Comparison of ENCODE assay signal across 13 cellular contexts in the genomic region with DNA sequence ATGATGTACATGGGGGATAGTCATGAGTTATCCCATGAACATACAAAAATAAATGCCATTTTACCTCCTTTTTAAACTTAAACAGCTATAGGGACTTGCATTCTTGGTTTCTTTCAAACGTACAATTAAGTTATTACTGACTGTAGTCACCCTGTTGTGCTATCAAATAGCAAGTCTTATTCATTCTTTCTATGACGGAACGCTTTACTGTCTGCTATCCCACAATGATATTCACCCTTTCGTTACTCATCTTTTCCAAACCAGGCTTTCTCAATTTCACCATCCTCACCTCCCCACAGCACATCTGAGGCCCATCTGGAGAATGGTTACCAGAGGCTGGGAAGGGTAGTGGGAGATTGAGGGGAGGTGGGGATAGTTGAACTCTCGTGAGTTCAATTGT.
DNase-seq lines count a peak whose midpoint lies in the region; ATAC-seq and TF ChIP-seq lines count a peak whose summit lies in the region.
"Had no signal": no experiment of that assay in that cellular context is flagged by ENCODE, and none has a peak within 500 bp of the region (broad histone marks: within the 10 kb centered on the region; RNA-seq: fewer than 3 reads in every experiment).

No MANE protein-coding gene starts in this region.

- DNase-seq in AG10803 (ENCODE audit: low read depth) (peak; percentile 76), IMR-90 (peak; percentile 4), fibroblast of the aortic adventitia (ENCODE audit: low read depth) (peak; percentile 30), osteocyte (ENCODE audit: extremely low spot score, unreplicated experiment) (no peak), NCI-H345 treated with DMSO at 0.1 percent for 48 hours (lab: John Stamatoyannopoulos, UW; ENCODE audit: unreplicated experiment) (no peak), hypothalamus (lab: John Stamatoyannopoulos, UW) (no peak), NCI-H2081 treated with DMSO at 0.1 percent for 48 hours (lab: John Stamatoyannopoulos, UW) (no peak), NCI-H2196 treated with DMSO at 0.1 percent for 48 hours (lab: John Stamatoyannopoulos, UW; ENCODE audit: unreplicated experiment) (no peak)
- DNase-seq: activated T-cell treated with anti-CD3 and anti-CD28 coated beads for 4 hours; effector CD8-positive, alpha-beta T cell; stimulated activated CD4-positive, alpha-beta T cell treated with anti-CD3 and anti-CD28 coated beads, Interleukin-4, amount 100 ng/mL, for 1 hour had no signal

- H3K27me3 ChIP-seq in IMR-90 (ENCODE audit: control insufficient read depth, insufficient read depth, low read length), result peaks cover 1% of the 10 kb centered on the region; the same call in 1 of the 2 replicates

- no peak overlapping the region for H2BK20ac ChIP-seq in IMR-90 (ENCODE audit: low read depth, low read length)

- no peak overlapping the region for H3K14ac ChIP-seq in IMR-90 (replicated peaks; ENCODE audit: low read depth, low read length)

- in situ Hi-C loops in IMR-90 (cut with MboI; ENCODE audit: low sequenced_read_pairs), result no loop called here

- H4K8ac ChIP-seq in IMR-90 (ENCODE audit: low read depth in 2 of 2, low read length in 2 of 2), result no peak overlapping the region

- H3K4me3 Mint-ChIP-seq in osteocyte (ENCODE audit: unreplicated experiment), result peak overlapping the region; percentile 20

- H3K23ac ChIP-seq in IMR-90 (ENCODE audit: low read depth, low read length), result no peak overlapping the region

- no peak overlapping the region for H2BK15ac ChIP-seq in IMR-90 (ENCODE audit: low read depth, low read length)

- POLR2A ChIA-PET in IMR-90 (lab: Charles Lee; ENCODE audit: unreplicated experiment), result no interaction called here

- H3K27ac Mint-ChIP-seq in osteocyte (ENCODE audit: unreplicated experiment), result peak overlapping the region; percentile 85

- H3K9me1 ChIP-seq in IMR-90 (ENCODE audit: insufficient read depth, low read length), result no peaks in the 10 kb centered on the region

- ATAC-seq in IMR-90 (ENCODE audit: low read depth), result no peak
- ATAC-seq: SK-N-SH treated with all-trans-retinoic acid at 6 μM for 48 hours had no signal

- TF ChIP-seq CTCF in AG10803 (conservative IDR thresholded peaks at IDR 0.05; ENCODE audit: low read length) (no peak), IMR-90 (conservative IDR thresholded peaks at IDR 0.05; ENCODE audit: low read depth, low read length) (no peak), fibroblast of the aortic adventitia (IDR thresholded peaks at IDR 0.05; ENCODE audit: insufficient read depth, low read length) (no peak), osteocyte (IDR thresholded peaks at IDR 0.05) (no peak)

- dilution Hi-C loops in IMR-90 (cut with HindIII; ENCODE audit: low sequenced_read_pairs, unreplicated experiment), result no loop called here

- no peak overlapping the region for H3K9ac ChIP-seq in IMR-90 (ENCODE audit: low read depth, low read length)

- no peak overlapping the region for H2BK5ac ChIP-seq in IMR-90 (ENCODE audit: low read depth, low read length, poor library complexity, severe bottlenecking)

- H3K18ac ChIP-seq in IMR-90 (ENCODE audit: low read depth, low read length), result no peak overlapping the region

- TF ChIP-seq RAD21 in IMR-90 (IDR thresholded peaks at IDR 0.05; ENCODE audit: low read length), result no peak

- no peak overlapping the region for H3K56ac ChIP-seq in IMR-90 (ENCODE audit: extremely low read depth, insufficient read depth, low read length)

- no peak overlapping the region for H2AK5ac ChIP-seq in IMR-90 (ENCODE audit: low read depth, low read length)

- 73% methylated on average over 3 of the region's 5 CpGs; no CpG with 5 or more reads in 1 of the 2 experiments for WGBS in IMR-90 (ENCODE audit: extremely low coverage in 2 of 2, insufficient read length in 1 of 2), 2 experiments

- no peaks in the 10 kb centered on the region for H3K79me1 ChIP-seq in IMR-90 (ENCODE audit: low read depth in 1 of 2, low read length in 2 of 2)

- H3K9me3 Mint-ChIP-seq in osteocyte (ENCODE audit: unreplicated experiment), result peaks cover 9% of the 10 kb centered on the region

- no peak overlapping the region for H3K27ac ChIP-seq in IMR-90 (ENCODE audit: insufficient read depth, low read length)

- no peaks in the 10 kb centered on the region for H3K36me3 ChIP-seq in IMR-90 (ENCODE audit: control insufficient read depth, insufficient read depth, low read length)

- H3K4me3 ChIP-seq in AG10803 (ENCODE audit: low read length) (peak overlapping the region; percentile 58), IMR-90 (ENCODE audit: insufficient read depth, low read depth, low read length) (no peak overlapping the region), fibroblast of the aortic adventitia (ENCODE audit: low read depth, low read length) (peak overlapping the region; percentile 45)
- H3K4me3 ChIP-seq: lung had no signal

- H4K91ac ChIP-seq in IMR-90 (ENCODE audit: insufficient read depth, low read depth, low read length), result no peak overlapping the region

- no peak overlapping the region for H2BK120ac ChIP-seq in IMR-90 (ENCODE audit: low read depth, low read length)

- no peaks in the 10 kb centered on the region for H3K9me3 ChIP-seq in IMR-90 (ENCODE audit: control insufficient read depth, insufficient read depth, low read length)

- H3K36me3 Mint-ChIP-seq in osteocyte (ENCODE audit: unreplicated experiment), result peaks cover 1% of the 10 kb centered on the region

- intact Hi-C loops in IMR-90 (cut with micrococcal nuclease), result no loop called here

- peaks cover 40% of the 10 kb centered on the region for H3K4me1 Mint-ChIP-seq in osteocyte (ENCODE audit: unreplicated experiment)

- no peak overlapping the region for H3K4ac ChIP-seq in IMR-90 (ENCODE audit: low read depth, low read length)

- peak overlapping the region; percentile 81 for H3K4me2 ChIP-seq in IMR-90 (ENCODE audit: low read depth, low read length)

- no peak for TF ChIP-seq POLR2A in IMR-90 (IDR thresholded peaks at IDR 0.05; ENCODE audit: low read depth, low read length)

- no peak overlapping the region for H4K5ac ChIP-seq in IMR-90 (ENCODE audit: low read depth, low read length)

- no TSS peak for BruUV-seq in IMR-90 (replicated peaks; lab: Mats Ljungman, UMichigan)

- no peak overlapping the region for H2AK9ac ChIP-seq in IMR-90 (replicated peaks; ENCODE audit: low read depth, low read length, poor library complexity)

- peak overlapping the region; percentile 70 for H2AFZ ChIP-seq in IMR-90 (replicated peaks; ENCODE audit: low read length, poor library complexity)

- H3K4me1 ChIP-seq in IMR-90 (ENCODE audit: control insufficient read depth, insufficient read depth, low read length), result peaks cover 4% of the 10 kb centered on the region; the same call in 1 of the 2 replicates

- no peaks in the 10 kb centered on the region for H4K20me1 ChIP-seq in IMR-90 (ENCODE audit: insufficient read depth, low read length)

- H3K27me3 Mint-ChIP-seq in osteocyte (ENCODE audit: unreplicated experiment), result no peaks in the 10 kb centered on the region

- CTCF ChIA-PET in IMR-90 (lab: Yijun Ruan, JAX), result no interaction called here

TF ChIP-seq in IMR-90, 13 proteins besides CTCF, POLR2A, EP300 and RAD21:
- TF ChIP-seq CHD1 (IDR thresholded peaks at IDR 0.05; ENCODE audit: low read depth, low read length), result no peak
- no peak for TF ChIP-seq RFX5 (IDR thresholded peaks at IDR 0.05; ENCODE audit: low read depth, low read length)
- no peak for TF ChIP-seq SMC3 (IDR thresholded peaks at IDR 0.05; ENCODE audit: low read depth, low read length)
- no peak for TF ChIP-seq CEBPB (IDR thresholded peaks at IDR 0.05; ENCODE audit: low read depth, low read length)

Comparison
In these comparisons a context has a peak if more than half of its experiments do, and no peak if none do; other contexts are left out.
1. DNase-seq: peak in AG10803 (single experiment), IMR-90 (single experiment) and fibroblast of the aortic adventitia (single experiment); none in osteocyte (single experiment), NCI-H345 treated with DMSO at 0.1 percent for 48 hours (single experiment), hypothalamus (0 of 51), NCI-H2081 treated with DMSO at 0.1 percent for 48 hours (single experiment) and NCI-H2196 treated with DMSO at 0.1 percent for 48 hours (single experiment).